Comparison of ENCODE assay signal across 2 cellular contexts in genomic region chr14:61765225-61765943, GRCh38.
TF ChIP-seq lines count a peak whose summit lies in the region.

No MANE protein-coding gene starts in this region.

TF ChIP-seq in SK-N-SH, 30 proteins besides CTCF, POLR2A, EP300 and RAD21 (continued from another document):
- TF ChIP-seq ZBTB33 (IDR thresholded peaks at IDR 0.05; ENCODE audit: borderline replicate concordance, low read depth) = no peak
- no peak for TF ChIP-seq GATA2 (CRISPR knock-in tag; IDR thresholded peaks at IDR 0.05)
- no peak for TF ChIP-seq TEAD4 (IDR thresholded peaks at IDR 0.05; ENCODE audit: borderline replicate concordance, insufficient read depth)
- TF ChIP-seq FOXM1 (IDR thresholded peaks at IDR 0.05; ENCODE audit: low read depth) = no peak
- TF ChIP-seq CHD2 (IDR thresholded peaks at IDR 0.05; ENCODE audit: low read length, partially characterized antibody) = no peak
- no peak for TF ChIP-seq GABPA (IDR thresholded peaks at IDR 0.05; ENCODE audit: low read depth)
- TF ChIP-seq USF1 (IDR thresholded peaks at IDR 0.05; ENCODE audit: borderline replicate concordance, low read depth) = no peak
- no peak for TF ChIP-seq TAF1 (IDR thresholded peaks at IDR 0.05; ENCODE audit: borderline replicate concordance, low read depth, low read length)
- TF ChIP-seq IRF3 (IDR thresholded peaks at IDR 0.05; ENCODE audit: low read depth, low read length) = no peak
- no peak for TF ChIP-seq EZH2phosphoT487 (IDR thresholded peaks at IDR 0.05; ENCODE audit: borderline replicate concordance, low read depth)
- TF ChIP-seq SIN3A (IDR thresholded peaks at IDR 0.05; ENCODE audit: borderline replicate concordance, low read depth, low read length) = no peak
- TF ChIP-seq, protein P1, sequence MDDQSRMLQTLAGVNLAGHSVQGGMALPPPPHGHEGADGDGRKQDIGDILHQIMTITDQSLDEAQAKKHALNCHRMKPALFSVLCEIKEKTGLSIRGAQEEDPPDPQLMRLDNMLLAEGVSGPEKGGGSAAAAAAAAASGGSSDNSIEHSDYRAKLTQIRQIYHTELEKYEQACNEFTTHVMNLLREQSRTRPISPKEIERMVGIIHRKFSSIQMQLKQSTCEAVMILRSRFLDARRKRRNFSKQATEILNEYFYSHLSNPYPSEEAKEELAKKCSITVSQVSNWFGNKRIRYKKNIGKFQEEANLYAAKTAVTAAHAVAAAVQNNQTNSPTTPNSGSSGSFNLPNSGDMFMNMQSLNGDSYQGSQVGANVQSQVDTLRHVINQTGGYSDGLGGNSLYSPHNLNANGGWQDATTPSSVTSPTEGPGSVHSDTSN (IDR thresholded peaks at IDR 0.05) = no peak
- no peak for TF ChIP-seq FOSL2 (IDR thresholded peaks at IDR 0.05; ENCODE audit: borderline replicate concordance, low read depth)
- TF ChIP-seq RFX5 (IDR thresholded peaks at IDR 0.05; ENCODE audit: low read length) = no peak
- no peak for TF ChIP-seq JUND (IDR thresholded peaks at IDR 0.05)
- no peak for TF ChIP-seq YY1 (IDR thresholded peaks at IDR 0.05; ENCODE audit: low read depth)

TF ChIP-seq in SK-N-SH treated with all-trans-retinoic acid at 6 μM for 48 hours, 23 proteins besides CTCF, POLR2A, EP300 and RAD21 (continued from another document):
- no peak for TF ChIP-seq TSHZ2 (CRISPR knock-in tag; IDR thresholded peaks at IDR 0.05)
- no peak for TF ChIP-seq TOX (CRISPR knock-in tag; IDR thresholded peaks at IDR 0.05; ENCODE audit: borderline replicate concordance)
- no peak for TF ChIP-seq POU6F1 (CRISPR knock-in tag; IDR thresholded peaks at IDR 0.05; ENCODE audit: borderline replicate concordance, low read depth)
- no peak for TF ChIP-seq ARNTL (CRISPR knock-in tag; IDR thresholded peaks at IDR 0.05; ENCODE audit: borderline replicate concordance, low read depth)
- TF ChIP-seq, protein P2, sequence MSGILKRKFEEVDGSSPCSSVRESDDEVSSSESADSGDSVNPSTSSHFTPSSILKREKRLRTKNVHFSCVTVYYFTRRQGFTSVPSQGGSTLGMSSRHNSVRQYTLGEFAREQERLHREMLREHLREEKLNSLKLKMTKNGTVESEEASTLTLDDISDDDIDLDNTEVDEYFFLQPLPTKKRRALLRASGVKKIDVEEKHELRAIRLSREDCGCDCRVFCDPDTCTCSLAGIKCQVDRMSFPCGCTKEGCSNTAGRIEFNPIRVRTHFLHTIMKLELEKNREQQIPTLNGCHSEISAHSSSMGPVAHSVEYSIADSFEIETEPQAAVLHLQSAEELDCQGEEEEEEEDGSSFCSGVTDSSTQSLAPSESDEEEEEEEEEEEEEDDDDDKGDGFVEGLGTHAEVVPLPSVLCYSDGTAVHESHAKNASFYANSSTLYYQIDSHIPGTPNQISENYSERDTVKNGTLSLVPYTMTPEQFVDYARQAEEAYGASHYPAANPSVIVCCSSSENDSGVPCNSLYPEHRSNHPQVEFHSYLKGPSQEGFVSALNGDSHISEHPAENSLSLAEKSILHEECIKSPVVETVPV (CRISPR knock-in tag; IDR thresholded peaks at IDR 0.05) = no peak
- no peak for TF ChIP-seq ZNF8 (CRISPR knock-in tag; IDR thresholded peaks at IDR 0.05)
- no peak for TF ChIP-seq PPARA (CRISPR knock-in tag; IDR thresholded peaks at IDR 0.05; ENCODE audit: borderline replicate concordance)
- no peak for TF ChIP-seq ESRRG (CRISPR knock-in tag; IDR thresholded peaks at IDR 0.05)
- no peak for TF ChIP-seq OSR1 (CRISPR knock-in tag; IDR thresholded peaks at IDR 0.05)
- no peak for TF ChIP-seq ZNF565 (CRISPR knock-in tag; conservative IDR thresholded peaks at IDR 0.05; ENCODE audit: low read depth)
- no peak for TF ChIP-seq TCF4 (CRISPR knock-in tag; IDR thresholded peaks at IDR 0.05; ENCODE audit: borderline replicate concordance)
- TF ChIP-seq SNAI2 (CRISPR knock-in tag; IDR thresholded peaks at IDR 0.05) = no peak
- TF ChIP-seq ZFP3 (CRISPR knock-in tag; IDR thresholded peaks at IDR 0.05) = no peak
- TF ChIP-seq ZFP30 (CRISPR knock-in tag; IDR thresholded peaks at IDR 0.05) = no peak
- TF ChIP-seq ISL1 (CRISPR knock-in tag; IDR thresholded peaks at IDR 0.05) = no peak
- no peak for TF ChIP-seq CSDC2 (CRISPR knock-in tag; IDR thresholded peaks at IDR 0.05)
- TF ChIP-seq, protein P3, sequence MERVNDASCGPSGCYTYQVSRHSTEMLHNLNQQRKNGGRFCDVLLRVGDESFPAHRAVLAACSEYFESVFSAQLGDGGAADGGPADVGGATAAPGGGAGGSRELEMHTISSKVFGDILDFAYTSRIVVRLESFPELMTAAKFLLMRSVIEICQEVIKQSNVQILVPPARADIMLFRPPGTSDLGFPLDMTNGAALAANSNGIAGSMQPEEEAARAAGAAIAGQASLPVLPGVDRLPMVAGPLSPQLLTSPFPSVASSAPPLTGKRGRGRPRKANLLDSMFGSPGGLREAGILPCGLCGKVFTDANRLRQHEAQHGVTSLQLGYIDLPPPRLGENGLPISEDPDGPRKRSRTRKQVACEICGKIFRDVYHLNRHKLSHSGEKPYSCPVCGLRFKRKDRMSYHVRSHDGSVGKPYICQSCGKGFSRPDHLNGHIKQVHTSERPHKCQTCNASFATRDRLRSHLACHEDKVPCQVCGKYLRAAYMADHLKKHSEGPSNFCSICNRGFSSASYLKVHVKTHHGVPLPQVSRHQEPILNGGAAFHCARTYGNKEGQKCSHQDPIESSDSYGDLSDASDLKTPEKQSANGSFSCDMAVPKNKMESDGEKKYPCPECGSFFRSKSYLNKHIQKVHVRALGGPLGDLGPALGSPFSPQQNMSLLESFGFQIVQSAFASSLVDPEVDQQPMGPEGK (CRISPR knock-in tag; IDR thresholded peaks at IDR 0.05; ENCODE audit: borderline replicate concordance) = no peak
- TF ChIP-seq ZNF70 (CRISPR knock-in tag; IDR thresholded peaks at IDR 0.05) = no peak
